In genomic region chr19:38861368-38861767, GRCh38 we compare ENCODE assay signal across 22 cellular contexts.
"Had no signal": no experiment of that assay in that cellular context is flagged by ENCODE, and none has a peak within 500 bp of the region (broad histone marks: within the 10 kb centered on the region; RNA-seq: fewer than 3 reads in every experiment).

No MANE protein-coding gene starts in this region.

- H3K27me3 ChIP-seq: esophagus muscularis mucosa, gastroesophageal sphincter, stomach, transverse colon had no signal

- DNase-seq: effector memory CD4-positive, alpha-beta T cell; glutamatergic neuron; immature natural killer cell; left cardiac atrium; left ventricle myocardium superior; mesenchymal stem cell; naive B cell; occipital lobe; psoas muscle; retina; stimulated activated CD4-positive, alpha-beta T cell treated with anti-CD3 and anti-CD28 coated beads, Interleukin-2, amount 100 ng/mL, for 24 hours; stimulated activated CD4-positive, alpha-beta T cell treated with anti-CD3 and anti-CD28 coated beads, Interleukin-4, amount 100 ng/mL, for 4 hours; stimulated activated naive CD4-positive, alpha-beta T cell; stomach; substantia nigra; transverse colon had no signal

- ATAC-seq: left cardiac atrium had no signal

- H3K4me3 ChIP-seq: esophagus muscularis mucosa, gastroesophageal sphincter, lung, psoas muscle, stomach, thoracic aorta, transverse colon had no signal

- H3K27ac ChIP-seq: parathyroid adenoma, thoracic aorta had no signal

- H3K36me3 ChIP-seq: esophagus muscularis mucosa, gastroesophageal sphincter, stomach, thoracic aorta, transverse colon had no signal

- H3K4me1 ChIP-seq: parathyroid adenoma had no signal

- H3K9me3 ChIP-seq: esophagus muscularis mucosa, gastroesophageal sphincter, psoas muscle, stomach, thoracic aorta, transverse colon had no signal

- FAIRE-seq: keratinocyte had no signal
